ENCODE assay signal across 17 cellular contexts in the genomic region with DNA sequence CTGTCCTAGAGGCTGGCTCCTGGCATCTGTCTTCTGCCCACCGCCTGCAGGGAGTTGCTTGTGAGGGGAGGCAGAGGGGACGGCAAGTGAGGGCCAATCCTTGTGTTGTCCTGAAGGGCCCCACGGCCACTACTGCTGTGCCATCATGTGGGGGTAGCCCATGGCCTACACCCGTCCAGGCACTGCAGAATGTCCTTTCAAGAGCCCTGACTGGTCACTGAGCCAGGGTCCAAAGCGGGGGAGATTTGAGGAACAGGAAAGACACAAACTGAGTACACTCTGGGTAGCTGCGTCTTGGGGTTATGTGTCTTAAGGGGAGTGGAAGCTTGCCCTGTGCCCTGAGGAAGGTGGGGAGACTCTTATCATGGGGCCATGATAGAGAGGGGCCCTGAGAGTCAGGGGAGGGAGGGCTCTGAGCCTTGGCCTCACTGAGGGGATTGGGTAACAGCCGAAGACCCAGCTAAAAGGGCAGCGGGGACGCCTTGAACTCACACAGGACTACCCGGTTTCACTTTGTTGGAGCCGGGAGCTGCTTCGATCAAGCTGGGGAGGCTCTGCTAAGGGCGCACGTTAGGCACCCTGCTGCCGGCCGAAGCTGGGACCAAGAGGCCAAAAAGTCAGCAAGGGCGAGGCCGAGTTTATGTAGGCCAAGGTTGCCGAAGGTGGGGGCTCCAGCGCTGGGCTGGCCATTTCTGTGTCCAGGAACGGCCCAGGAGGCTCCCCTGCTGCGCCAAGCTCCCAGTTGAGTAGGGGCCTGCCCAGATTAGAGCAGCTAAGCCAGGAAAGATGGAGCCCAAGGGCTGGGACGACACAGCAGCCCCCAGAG. TPM values are rescaled to one million over a fixed set of nuclear protein-coding genes. Genes with fewer than 3 reads are reported as not detected.
DNase-seq lines count a peak whose midpoint lies in the region; ATAC-seq and TF ChIP-seq lines count a peak whose summit lies in the region.
"Had no signal": no experiment of that assay in that cellular context is flagged by ENCODE, and none has a peak within 500 bp of the region (broad histone marks: within the 10 kb centered on the region; RNA-seq: fewer than 3 reads in every experiment).

No MANE protein-coding gene starts in this region.

- H3K9ac ChIP-seq in iPS-15b (ENCODE audit: low read depth, low read length) (no peak overlapping the region), smooth muscle cell (ENCODE audit: low read depth) (no peak overlapping the region)
- H3K9ac ChIP-seq: BLaER1 treated with 17β-estradiol and CSF1 and Interleukin-3, amounts not matched to agents 10 nM and 100 nM had no signal

- H3K27ac ChIP-seq in SJCRH30, result peak overlapping the region; percentile 27; the same call in 1 of the 2 replicates
- H3K27ac ChIP-seq in smooth muscle cell (ENCODE audit: low read depth), result no peak overlapping the region
- H3K27ac ChIP-seq in ascending aorta, result no peak overlapping the region
- H3K27ac ChIP-seq: BLaER1 treated with 17β-estradiol and CSF1 and Interleukin-3, amounts not matched to agents 10 nM and 100 nM; esophagus muscularis mucosa; heart left ventricle; ovary; stomach had no signal

- H3K27me3 ChIP-seq in HAP-1 (ENCODE audit: low read depth) (no peaks in the 10 kb centered on the region), SJCRH30 (no peaks in the 10 kb centered on the region), iPS-15b (ENCODE audit: control insufficient read depth, insufficient read depth, low read length) (peaks cover 90% of the 10 kb centered on the region), smooth muscle cell (ENCODE audit: low read depth) (peaks cover 93% of the 10 kb centered on the region), ascending aorta (peaks cover 5% of the 10 kb centered on the region)

- no peaks in the 10 kb centered on the region for H4K20me1 ChIP-seq in smooth muscle cell (ENCODE audit: low read depth)

- H2AFZ ChIP-seq in smooth muscle cell (ENCODE audit: low read depth), result no peak overlapping the region

- H3K79me2 ChIP-seq in smooth muscle cell (ENCODE audit: low read depth), result no peaks in the 10 kb centered on the region

- H3K9me3 ChIP-seq in HAP-1 (no peaks in the 10 kb centered on the region), SJCRH30 (replicated peaks) (no peaks in the 10 kb centered on the region), iPS-15b (ENCODE audit: control insufficient read depth, insufficient read depth, low read length) (no peaks in the 10 kb centered on the region), smooth muscle cell (replicated peaks; ENCODE audit: low read depth) (no peaks in the 10 kb centered on the region), ascending aorta (no peaks in the 10 kb centered on the region)
- H3K9me3 ChIP-seq: BLaER1 treated with 17β-estradiol and CSF1 and Interleukin-3, amounts not matched to agents 10 nM and 100 nM; esophagus muscularis mucosa; heart left ventricle; ovary; stomach had no signal

- TF ChIP-seq CTCF in smooth muscle cell (IDR thresholded peaks at IDR 0.05; ENCODE audit: borderline replicate concordance, insufficient read depth, poor library complexity, severe bottlenecking) (no peak), ascending aorta (IDR thresholded peaks at IDR 0.05) (no peak)

- H3K36me3 ChIP-seq in HAP-1 (replicated peaks) (peaks cover 28% of the 10 kb centered on the region), SJCRH30 (peaks cover 29% of the 10 kb centered on the region), iPS-15b (ENCODE audit: control insufficient read depth, insufficient read depth, low read length) (peaks cover 2% of the 10 kb centered on the region), smooth muscle cell (ENCODE audit: low read depth) (no peaks in the 10 kb centered on the region), ascending aorta (no peaks in the 10 kb centered on the region)
- H3K36me3 ChIP-seq: BLaER1 treated with 17β-estradiol and CSF1 and Interleukin-3, amounts not matched to agents 10 nM and 100 nM; esophagus muscularis mucosa; heart left ventricle; ovary; stomach had no signal

- WGBS in smooth muscle cell (ENCODE audit: low lambda C conversion rate), result 45% methylated on average over 23 of the region's 23 CpGs

- in situ Hi-C loops in HAP-1 (cut with MboI; ENCODE audit: low sequenced_read_pairs), result no loop called here

- peak overlapping the region; percentile 24 for H3K4me2 ChIP-seq in smooth muscle cell
- H3K4me2 ChIP-seq: BLaER1 treated with 17β-estradiol and CSF1 and Interleukin-3, amounts not matched to agents 10 nM and 100 nM had no signal

- DNase-seq in HAP-1 (ENCODE audit: low spot score in 2 of 2), result no peak
- DNase-seq in SJCRH30, result no peak
- no peak for DNase-seq in smooth muscle cell (lab: John Stamatoyannopoulos, UW; ENCODE audit: unreplicated experiment)
- DNase-seq in ascending aorta (ENCODE audit: low spot score in 2 of 2), result no peak
- DNase-seq: activated naive CD4-positive, alpha-beta T cell; heart left ventricle; NCI-H526 treated with DMSO at 0.1 percent for 48 hours; ovary; stimulated activated CD4-positive, alpha-beta T cell treated with anti-CD3 and anti-CD28 coated beads, Interleukin-15, amount 100 ng/mL, for 24 hours; stomach had no signal

- peaks cover 3% of the 10 kb centered on the region; the same call in 1 of the 2 replicates for H3K4me1 ChIP-seq in HAP-1
- peaks cover 5% of the 10 kb centered on the region; the same call in 1 of the 2 replicates for H3K4me1 ChIP-seq in SJCRH30
- peaks cover 5% of the 10 kb centered on the region for H3K4me1 ChIP-seq in iPS-15b (ENCODE audit: control insufficient read depth, insufficient read depth, low read length)
- H3K4me1 ChIP-seq in smooth muscle cell (ENCODE audit: low read depth), result peaks cover 6% of the 10 kb centered on the region
- H3K4me1 ChIP-seq in ascending aorta, result no peaks in the 10 kb centered on the region

- peak overlapping the region; percentile 60 for H3K4me3 ChIP-seq in HAP-1
- peak overlapping the region; percentile 87 for H3K4me3 ChIP-seq in SJCRH30
- H3K4me3 ChIP-seq in iPS-15b (ENCODE audit: low read depth, low read length), result peak overlapping the region; percentile 13
- no peak overlapping the region for H3K4me3 ChIP-seq in smooth muscle cell
- H3K4me3 ChIP-seq in ascending aorta, result peak overlapping the region in 1 of 2 donors; percentile 67
- H3K4me3 ChIP-seq: BLaER1 treated with 17β-estradiol and CSF1 and Interleukin-3, amounts not matched to agents 10 nM and 100 nM; esophagus muscularis mucosa; heart left ventricle; ovary had no signal

- intact Hi-C loops in ascending aorta (cut with DNase I), result no loop called here

- no peaks in the 10 kb centered on the region for H3F3A ChIP-seq in smooth muscle cell (ENCODE audit: low read depth)

- ATAC-seq in GM18511 (IDR thresholded peaks at IDR 0.05; ENCODE audit: unreplicated experiment), result no peak
- no peak for ATAC-seq in GM19023 (IDR thresholded peaks at IDR 0.05; ENCODE audit: unreplicated experiment)
- ATAC-seq: heart left ventricle had no signal

RNA-seq across cellular contexts. Expression of gene TBX1, which starts 1.9 kb away (rescaled TPM):
- total RNA-seq in SJCRH30 (2014; rRNA removed; shearing (Covaris generic)), result 11.8 and 11.9 TPM in 2 replicates
- not detected in 2 replicates for total RNA-seq in smooth muscle cell
- polyA plus RNA-seq in smooth muscle cell, result not detected in 2 replicates
- not detected for total RNA-seq in ascending aorta
- total RNA-seq: kidney epithelial cell had no signal

RNA-seq across cellular contexts. Expression of gene GP1BB, which starts 39.2 kb away (rescaled TPM):
- 2.5 and 4.4 TPM in 2 replicates for total RNA-seq in SJCRH30 (2014; rRNA removed; shearing (Covaris generic))
- total RNA-seq in smooth muscle cell (0.94 and 3.0 TPM in 2 replicates), ascending aorta (50.2 TPM)
- 6.7 and 9.7 TPM in 2 replicates for polyA plus RNA-seq in smooth muscle cell
- total RNA-seq: HT1080 had no signal

RNA-seq across cellular contexts. Expression of gene SEPTIN5, which starts 48.2 kb away (rescaled TPM):
- total RNA-seq in SJCRH30 (2014; rRNA removed; shearing (Covaris generic)), result 11.2 and 11.9 TPM in 2 replicates
- total RNA-seq in smooth muscle cell, result 19.9 and 26.6 TPM in 2 replicates
- polyA plus RNA-seq in smooth muscle cell, result 41.5 and 64.1 TPM in 2 replicates
- 105 TPM for total RNA-seq in ascending aorta

Comparison
In these comparisons a context has a peak if more than half of its experiments do, and no peak if none do; other contexts are left out.
1. RNA of gene TBX1, which starts 1.9 kb away (total RNA-seq): 11.8 to 11.9 TPM in SJCRH30; not detected in smooth muscle cell and not detected in ascending aorta (single experiment); every median in the first group is over 10 times any median in the second.